Comparison of ENCODE assay signal across 8 cellular contexts in genomic region chr17:44533533-44534246, GRCh38.
DNase-seq lines count a peak whose midpoint lies in the region; ATAC-seq, FAIRE-seq and TF ChIP-seq lines count a peak whose summit lies in the region.

No MANE protein-coding gene starts in this region.

- peak; percentile 93 for TF ChIP-seq CTCF in VCaP (conservative IDR thresholded peaks at IDR 0.05)

- FAIRE-seq in H54 (lab: Jason Lieb, UNC) = no peak

- H3K27ac ChIP-seq in VCaP = peak overlapping the region; percentile 7; the same call in 1 of the 2 replicates

- no peak; the same call in 1 of the 2 replicates for TF ChIP-seq POLR2A in H54 (IDR thresholded peaks at IDR 0.05; ENCODE audit: low read depth, low read length)

- ATAC-seq in GM19035 (IDR thresholded peaks at IDR 0.05; ENCODE audit: unreplicated experiment) = no peak

- DNase-seq in AG08396 (ENCODE audit: low spot score) (peak; percentile 92), H54 (ENCODE audit: insufficient read length, low spot score) (peak; percentile 91), NCI-H2171 treated with DMSO at 0.1 percent for 48 hours (lab: John Stamatoyannopoulos, UW) (peak; percentile 79), brain pericyte (ENCODE audit: low read depth, low spot score) (peak; percentile 73), iris pigment epithelial cell (ENCODE audit: low read depth) (peak; percentile 79)
- DNase-seq in stimulated activated CD4-positive, alpha-beta T cell treated with anti-CD3 and anti-CD28 coated beads, Interleukin-12 subunit alpha, Interleukin-12 subunit beta, amount 100 ng/mL, for 24 hours (ENCODE audit: low read depth in 2 of 2) = peak; percentile 72 to 88
